In genomic region chr12:76738824-76739579, GRCh38 we compare ENCODE assay signal across 2 cellular contexts.
TF ChIP-seq lines count a peak whose summit lies in the region.

No MANE protein-coding gene starts in this region.

TF ChIP-seq in GM23338, 12 proteins besides CTCF, POLR2A, EP300 and RAD21:
- TF ChIP-seq, protein P1, sequence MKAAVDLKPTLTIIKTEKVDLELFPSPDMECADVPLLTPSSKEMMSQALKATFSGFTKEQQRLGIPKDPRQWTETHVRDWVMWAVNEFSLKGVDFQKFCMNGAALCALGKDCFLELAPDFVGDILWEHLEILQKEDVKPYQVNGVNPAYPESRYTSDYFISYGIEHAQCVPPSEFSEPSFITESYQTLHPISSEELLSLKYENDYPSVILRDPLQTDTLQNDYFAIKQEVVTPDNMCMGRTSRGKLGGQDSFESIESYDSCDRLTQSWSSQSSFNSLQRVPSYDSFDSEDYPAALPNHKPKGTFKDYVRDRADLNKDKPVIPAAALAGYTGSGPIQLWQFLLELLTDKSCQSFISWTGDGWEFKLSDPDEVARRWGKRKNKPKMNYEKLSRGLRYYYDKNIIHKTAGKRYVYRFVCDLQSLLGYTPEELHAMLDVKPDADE (IDR thresholded peaks at IDR 0.05): no peak
- no peak for TF ChIP-seq JUNB (IDR thresholded peaks at IDR 0.05; ENCODE audit: unreplicated experiment)
- TF ChIP-seq, protein P2, sequence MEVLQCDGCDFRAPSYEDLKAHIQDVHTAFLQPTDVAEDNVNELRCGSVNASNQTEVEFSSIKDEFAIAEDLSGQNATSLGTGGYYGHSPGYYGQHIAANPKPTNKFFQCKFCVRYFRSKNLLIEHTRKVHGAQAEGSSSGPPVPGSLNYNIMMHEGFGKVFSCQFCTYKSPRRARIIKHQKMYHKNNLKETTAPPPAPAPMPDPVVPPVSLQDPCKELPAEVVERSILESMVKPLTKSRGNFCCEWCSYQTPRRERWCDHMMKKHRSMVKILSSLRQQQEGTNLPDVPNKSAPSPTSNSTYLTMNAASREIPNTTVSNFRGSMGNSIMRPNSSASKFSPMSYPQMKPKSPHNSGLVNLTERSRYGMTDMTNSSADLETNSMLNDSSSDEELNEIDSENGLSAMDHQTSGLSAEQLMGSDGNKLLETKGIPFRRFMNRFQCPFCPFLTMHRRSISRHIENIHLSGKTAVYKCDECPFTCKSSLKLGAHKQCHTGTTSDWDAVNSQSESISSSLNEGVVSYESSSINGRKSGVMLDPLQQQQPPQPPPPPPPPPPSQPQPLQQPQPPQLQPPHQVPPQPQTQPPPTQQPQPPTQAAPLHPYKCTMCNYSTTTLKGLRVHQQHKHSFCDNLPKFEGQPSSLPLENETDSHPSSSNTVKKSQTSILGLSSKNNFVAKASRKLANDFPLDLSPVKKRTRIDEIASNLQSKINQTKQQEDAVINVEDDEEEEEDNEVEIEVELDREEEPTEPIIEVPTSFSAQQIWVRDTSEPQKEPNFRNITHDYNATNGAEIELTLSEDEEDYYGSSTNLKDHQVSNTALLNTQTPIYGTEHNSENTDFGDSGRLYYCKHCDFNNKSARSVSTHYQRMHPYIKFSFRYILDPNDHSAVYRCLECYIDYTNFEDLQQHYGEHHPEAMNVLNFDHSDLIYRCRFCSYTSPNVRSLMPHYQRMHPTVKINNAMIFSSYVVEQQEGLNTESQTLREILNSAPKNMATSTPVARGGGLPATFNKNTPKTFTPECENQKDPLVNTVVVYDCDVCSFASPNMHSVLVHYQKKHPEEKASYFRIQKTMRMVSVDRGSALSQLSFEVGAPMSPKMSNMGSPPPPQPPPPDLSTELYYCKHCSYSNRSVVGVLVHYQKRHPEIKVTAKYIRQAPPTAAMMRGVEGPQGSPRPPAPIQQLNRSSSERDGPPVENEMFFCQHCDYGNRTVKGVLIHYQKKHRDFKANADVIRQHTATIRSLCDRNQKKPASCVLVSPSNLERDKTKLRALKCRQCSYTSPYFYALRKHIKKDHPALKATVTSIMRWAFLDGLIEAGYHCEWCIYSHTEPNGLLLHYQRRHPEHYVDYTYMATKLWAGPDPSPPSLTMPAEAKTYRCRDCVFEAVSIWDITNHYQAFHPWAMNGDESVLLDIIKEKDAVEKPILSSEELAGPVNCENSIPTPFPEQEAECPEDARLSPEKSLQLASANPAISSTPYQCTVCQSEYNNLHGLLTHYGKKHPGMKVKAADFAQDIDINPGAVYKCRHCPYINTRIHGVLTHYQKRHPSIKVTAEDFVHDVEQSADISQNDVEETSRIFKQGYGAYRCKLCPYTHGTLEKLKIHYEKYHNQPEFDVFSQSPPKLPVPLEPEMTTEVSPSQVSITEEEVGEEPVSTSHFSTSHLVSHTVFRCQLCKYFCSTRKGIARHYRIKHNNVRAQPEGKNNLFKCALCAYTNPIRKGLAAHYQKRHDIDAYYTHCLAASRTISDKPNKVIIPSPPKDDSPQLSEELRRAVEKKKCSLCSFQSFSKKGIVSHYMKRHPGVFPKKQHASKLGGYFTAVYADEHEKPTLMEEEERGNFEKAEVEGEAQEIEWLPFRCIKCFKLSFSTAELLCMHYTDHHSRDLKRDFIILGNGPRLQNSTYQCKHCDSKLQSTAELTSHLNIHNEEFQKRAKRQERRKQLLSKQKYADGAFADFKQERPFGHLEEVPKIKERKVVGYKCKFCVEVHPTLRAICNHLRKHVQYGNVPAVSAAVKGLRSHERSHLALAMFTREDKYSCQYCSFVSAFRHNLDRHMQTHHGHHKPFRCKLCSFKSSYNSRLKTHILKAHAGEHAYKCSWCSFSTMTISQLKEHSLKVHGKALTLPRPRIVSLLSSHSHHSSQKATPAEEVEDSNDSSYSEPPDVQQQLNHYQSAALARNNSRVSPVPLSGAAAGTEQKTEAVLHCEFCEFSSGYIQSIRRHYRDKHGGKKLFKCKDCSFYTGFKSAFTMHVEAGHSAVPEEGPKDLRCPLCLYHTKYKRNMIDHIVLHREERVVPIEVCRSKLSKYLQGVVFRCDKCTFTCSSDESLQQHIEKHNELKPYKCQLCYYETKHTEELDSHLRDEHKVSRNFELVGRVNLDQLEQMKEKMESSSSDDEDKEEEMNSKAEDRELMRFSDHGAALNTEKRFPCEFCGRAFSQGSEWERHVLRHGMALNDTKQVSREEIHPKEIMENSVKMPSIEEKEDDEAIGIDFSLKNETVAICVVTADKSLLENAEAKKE (CRISPR knock-in tag; IDR thresholded peaks at IDR 0.05): no peak
- TF ChIP-seq, protein P3, sequence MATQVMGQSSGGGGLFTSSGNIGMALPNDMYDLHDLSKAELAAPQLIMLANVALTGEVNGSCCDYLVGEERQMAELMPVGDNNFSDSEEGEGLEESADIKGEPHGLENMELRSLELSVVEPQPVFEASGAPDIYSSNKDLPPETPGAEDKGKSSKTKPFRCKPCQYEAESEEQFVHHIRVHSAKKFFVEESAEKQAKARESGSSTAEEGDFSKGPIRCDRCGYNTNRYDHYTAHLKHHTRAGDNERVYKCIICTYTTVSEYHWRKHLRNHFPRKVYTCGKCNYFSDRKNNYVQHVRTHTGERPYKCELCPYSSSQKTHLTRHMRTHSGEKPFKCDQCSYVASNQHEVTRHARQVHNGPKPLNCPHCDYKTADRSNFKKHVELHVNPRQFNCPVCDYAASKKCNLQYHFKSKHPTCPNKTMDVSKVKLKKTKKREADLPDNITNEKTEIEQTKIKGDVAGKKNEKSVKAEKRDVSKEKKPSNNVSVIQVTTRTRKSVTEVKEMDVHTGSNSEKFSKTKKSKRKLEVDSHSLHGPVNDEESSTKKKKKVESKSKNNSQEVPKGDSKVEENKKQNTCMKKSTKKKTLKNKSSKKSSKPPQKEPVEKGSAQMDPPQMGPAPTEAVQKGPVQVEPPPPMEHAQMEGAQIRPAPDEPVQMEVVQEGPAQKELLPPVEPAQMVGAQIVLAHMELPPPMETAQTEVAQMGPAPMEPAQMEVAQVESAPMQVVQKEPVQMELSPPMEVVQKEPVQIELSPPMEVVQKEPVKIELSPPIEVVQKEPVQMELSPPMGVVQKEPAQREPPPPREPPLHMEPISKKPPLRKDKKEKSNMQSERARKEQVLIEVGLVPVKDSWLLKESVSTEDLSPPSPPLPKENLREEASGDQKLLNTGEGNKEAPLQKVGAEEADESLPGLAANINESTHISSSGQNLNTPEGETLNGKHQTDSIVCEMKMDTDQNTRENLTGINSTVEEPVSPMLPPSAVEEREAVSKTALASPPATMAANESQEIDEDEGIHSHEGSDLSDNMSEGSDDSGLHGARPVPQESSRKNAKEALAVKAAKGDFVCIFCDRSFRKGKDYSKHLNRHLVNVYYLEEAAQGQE (IDR thresholded peaks at IDR 0.05; ENCODE audit: unreplicated experiment): no peak
- no peak for TF ChIP-seq NANOG (IDR thresholded peaks at IDR 0.05; ENCODE audit: borderline replicate concordance)
- no peak for TF ChIP-seq ZNF331 (CRISPR knock-in tag; IDR thresholded peaks at IDR 0.05; ENCODE audit: low read depth)
- no peak for TF ChIP-seq EZH2phosphoT487 (IDR thresholded peaks at IDR 0.05; ENCODE audit: unreplicated experiment)
- TF ChIP-seq POLR2AphosphoS5 (IDR thresholded peaks at IDR 0.05; ENCODE audit: low read depth): no peak
- no peak for TF ChIP-seq STAT1 (IDR thresholded peaks at IDR 0.05; ENCODE audit: unreplicated experiment)
- no peak for TF ChIP-seq ZNF114 (CRISPR knock-in tag; IDR thresholded peaks at IDR 0.05)

TF ChIP-seq in K562, 482 proteins besides CTCF, POLR2A, EP300 and RAD21 (continued from another document):
- TF ChIP-seq SMARCC2 (IDR thresholded peaks at IDR 0.05; ENCODE audit: low read depth): no peak
- TF ChIP-seq MAFG (tag; conservative IDR thresholded peaks at IDR 0.05): 0 out of 2 replicates have a peak, but pooled peaks have one; percentile 4
- no peak for TF ChIP-seq ZNF766 (CRISPR knock-in tag; conservative IDR thresholded peaks at IDR 0.05)
- no peak for TF ChIP-seq CCAR2 (IDR thresholded peaks at IDR 0.05; ENCODE audit: low read depth, low read length)
- TF ChIP-seq, protein P4, sequence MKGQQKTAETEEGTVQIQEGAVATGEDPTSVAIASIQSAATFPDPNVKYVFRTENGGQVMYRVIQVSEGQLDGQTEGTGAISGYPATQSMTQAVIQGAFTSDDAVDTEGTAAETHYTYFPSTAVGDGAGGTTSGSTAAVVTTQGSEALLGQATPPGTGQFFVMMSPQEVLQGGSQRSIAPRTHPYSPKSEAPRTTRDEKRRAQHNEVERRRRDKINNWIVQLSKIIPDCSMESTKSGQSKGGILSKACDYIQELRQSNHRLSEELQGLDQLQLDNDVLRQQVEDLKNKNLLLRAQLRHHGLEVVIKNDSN (CRISPR knock-in tag; IDR thresholded peaks at IDR 0.05): no peak
